Comparison of ENCODE assay signal across 20 cellular contexts in the genomic region with DNA sequence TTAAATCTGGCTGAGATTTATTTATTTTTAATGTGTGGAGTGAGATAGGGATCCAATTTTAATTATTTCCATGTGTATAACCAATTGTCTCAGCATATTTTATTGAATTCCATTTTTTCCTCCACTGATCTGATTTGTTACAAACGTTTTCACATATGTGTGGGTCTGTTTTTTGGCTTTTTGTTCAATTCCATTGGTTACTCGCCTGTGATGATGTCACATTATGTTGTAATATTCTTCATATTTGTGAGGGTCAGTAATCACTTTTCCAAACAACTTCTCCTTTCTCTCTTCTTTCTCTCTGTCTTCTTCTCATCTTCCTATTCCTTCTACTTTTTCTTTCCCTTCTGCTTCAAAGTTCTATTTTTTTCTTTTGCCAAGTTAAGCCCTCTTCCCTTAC.
DNase-seq lines count a peak whose midpoint lies in the region; ATAC-seq, FAIRE-seq and TF ChIP-seq lines count a peak whose summit lies in the region.
"Had no signal": no experiment of that assay in that cellular context is flagged by ENCODE, and none has a peak within 500 bp of the region (broad histone marks: within the 10 kb centered on the region; RNA-seq: fewer than 3 reads in every experiment).

No MANE protein-coding gene starts in this region.

- intact Hi-C loops in CD14-positive monocyte (cut with micrococcal nuclease), result no loop called here

- ATAC-seq in HG03520 (IDR thresholded peaks at IDR 0.05; ENCODE audit: unreplicated experiment), result no peak
- ATAC-seq: A549, Panc1 had no signal

- H3K36me3 Mint-ChIP-seq in CD14-positive monocyte, result no peaks in the 10 kb centered on the region

- peaks cover 0 to 10% (median 1%) of the 10 kb centered on the region in 7 donors for H3K9me3 Mint-ChIP-seq in CD14-positive monocyte

- H3K27me3 Mint-ChIP-seq in CD14-positive monocyte (ENCODE audit: low read depth in 3 of 3), result peaks cover 0 to 1% (median 0%) of the 10 kb centered on the region in 3 donors

- TF ChIP-seq CTCF in foreskin fibroblast (IDR thresholded peaks at IDR 0.05; ENCODE audit: low read depth, low read length) (no peak), CD14-positive monocyte (IDR thresholded peaks at IDR 0.05) (no peak)

- no peak overlapping the region for H3K4me3 Mint-ChIP-seq in CD14-positive monocyte

- DNase-seq in AG20443 (ENCODE audit: low spot score) (peak; percentile 41), GM04504 (ENCODE audit: low read depth) (peak; percentile 42), foreskin fibroblast (peak; percentile 24 to 59), CD14-positive monocyte (ENCODE audit: low spot score) (no peak), COLO668 (lab: John Stamatoyannopoulos, UW; ENCODE audit: unreplicated experiment) (no peak)
- DNase-seq: C1 segment of cervical spinal cord, DMS79 treated with DMSO at 0.1 percent for 48 hours, GDM1, H7, NCI-H1092 treated with DMSO at 0.1 percent for 48 hours, NCI-H2081, NCI-H2171 treated with DMSO at 0.1 percent for 48 hours had no signal

- H3K4me3 ChIP-seq in foreskin fibroblast (ENCODE audit: low read depth in 1 of 2, low read length in 2 of 2), result no peak overlapping the region
- H3K4me3 ChIP-seq: A549, SJSA1 had no signal

- peak; percentile 15 for FAIRE-seq in endometrium (lab: Jason Lieb, UNC)
- FAIRE-seq: GM12891, GM19239, HTR-8/SVneo had no signal

- H3K27ac Mint-ChIP-seq in CD14-positive monocyte, result no peak overlapping the region

- no peaks in the 10 kb centered on the region for H3K4me1 Mint-ChIP-seq in CD14-positive monocyte

Comparison
In these comparisons a context has a peak if more than half of its experiments do, and no peak if none do; other contexts are left out.
1. DNase-seq: peak in AG20443 (single experiment), GM04504 (single experiment) and foreskin fibroblast (2 of 2); none in CD14-positive monocyte (single experiment) and COLO668 (single experiment).